Comparison of ENCODE assay signal across 9 cellular contexts in genomic region chr3:191051037-191051436, GRCh38.
DNase-seq lines count a peak whose midpoint lies in the region; ATAC-seq and TF ChIP-seq lines count a peak whose summit lies in the region.
"Had no signal": no experiment of that assay in that cellular context is flagged by ENCODE, and none has a peak within 500 bp of the region (broad histone marks: within the 10 kb centered on the region; RNA-seq: fewer than 3 reads in every experiment).

No MANE protein-coding gene starts in this region.

- peak overlapping the region; percentile 83 for H2AFZ ChIP-seq in HCT116 (ENCODE audit: low read depth, low read length, poor library complexity, severe bottlenecking)
- H2AFZ ChIP-seq in parathyroid adenoma, result no peak overlapping the region

- H3K27ac ChIP-seq in HCT116 (ENCODE audit: low read depth, low read length) (no peak overlapping the region), dorsolateral prefrontal cortex (no peak overlapping the region), parathyroid adenoma (no peak overlapping the region)
- H3K27ac ChIP-seq in CD8-positive, alpha-beta memory T cell (ENCODE audit: low read depth, low read length), result no peak overlapping the region
- H3K27ac ChIP-seq: neutrophil had no signal

- POLR2A ChIA-PET in HCT116 (lab: Charles Lee), result no interaction called here
- POLR2A ChIA-PET in CD8-positive, alpha-beta memory T cell (lab: Charles Lee), result no interaction called here

- H3K4me3 ChIP-seq in HCT116 (replicated peaks in 1 of 2; ENCODE audit: low read depth in 1 of 2, low read length in 2 of 2) (no peak overlapping the region), dorsolateral prefrontal cortex (no peak overlapping the region), parathyroid adenoma (ENCODE audit: low read depth, low read length) (no peak overlapping the region)
- H3K4me3 ChIP-seq in CD8-positive, alpha-beta memory T cell (ENCODE audit: low read length), result no peak overlapping the region

- H3K9me2 ChIP-seq in HCT116 (ENCODE audit: insufficient read depth), result no peaks in the 10 kb centered on the region

- no peaks in the 10 kb centered on the region for H4K20me1 ChIP-seq in HCT116 (ENCODE audit: insufficient read depth)

- CTCF ChIA-PET in HCT116 (lab: Charles Lee), result interaction anchor here (0.6 to 2.1 kb wide), 11 partner anchors 10 to 1090 kb away, joined by 3 to 18 read pairs (median 5); partner anchors contain the start of gene GMNC
- CTCF ChIA-PET in CD8-positive, alpha-beta memory T cell (lab: Charles Lee), result no interaction called here

- no peaks in the 10 kb centered on the region for H3K36me3 Mint-ChIP-seq in CD8-positive, alpha-beta memory T cell

- TF ChIP-seq CTCF in HCT116 (IDR thresholded peaks at IDR 0.05 in 2 of 3, conservative IDR thresholded peaks at IDR 0.05 in 1 of 3; ENCODE audit: borderline replicate concordance in 1 of 3, insufficient read depth in 1 of 3, low read depth in 2 of 3, low read length in 2 of 3), result peak; percentile 7 to 73 (median 55); a peak in 3 of 6 replicates
- TF ChIP-seq CTCF in dorsolateral prefrontal cortex (IDR thresholded peaks at IDR 0.05 in 54 of 56, conservative IDR thresholded peaks at IDR 0.05 in 2 of 56; ENCODE audit: low read depth in 1 of 56, partially characterized antibody in 56 of 56), result peak; percentile 44 to 81 (median 66)
- TF ChIP-seq CTCF in parathyroid adenoma (IDR thresholded peaks at IDR 0.05), result peak; percentile 39

- H3K9me3 ChIP-seq in HCT116 (ENCODE audit: control insufficient read depth in 1 of 2, insufficient read depth in 1 of 2, low read depth in 1 of 2, low read length in 2 of 2) (no peaks in the 10 kb centered on the region), parathyroid adenoma (ENCODE audit: control insufficient read depth, low read length) (no peaks in the 10 kb centered on the region)
- no peaks in the 10 kb centered on the region for H3K9me3 ChIP-seq in CD8-positive, alpha-beta memory T cell (ENCODE audit: low read length)
- H3K9me3 ChIP-seq: neutrophil had no signal

- H3K36me3 ChIP-seq in HCT116 (ENCODE audit: control insufficient read depth in 1 of 2, insufficient read depth in 2 of 2, low read length in 2 of 2) (no peaks in the 10 kb centered on the region), parathyroid adenoma (ENCODE audit: control insufficient read depth, insufficient read depth, low read length) (no peaks in the 10 kb centered on the region)
- no peaks in the 10 kb centered on the region for H3K36me3 ChIP-seq in CD8-positive, alpha-beta memory T cell (ENCODE audit: insufficient read depth, low read length)
- H3K36me3 ChIP-seq: neutrophil had no signal

- intact Hi-C loops in HCT116 (cut with micrococcal nuclease) (loop anchor here (1.0 to 5.0 kb wide), 5 partner anchors 166 to 1090 kb away; no protein-coding TSS in a partner anchor), dorsolateral prefrontal cortex (cut with DNase I) (loop anchor here (5.0 to 10.0 kb wide), 2 partner anchors 166 to 239 kb away; no protein-coding TSS in a partner anchor)

- H3K27me3 ChIP-seq in HCT116 (ENCODE audit: insufficient read depth, low read length), result no peaks in the 10 kb centered on the region
- peaks cover 0 to 2% (median 0%) of the 10 kb centered on the region in 45 donors for H3K27me3 ChIP-seq in dorsolateral prefrontal cortex
- H3K27me3 ChIP-seq in parathyroid adenoma (ENCODE audit: control insufficient read depth, insufficient read depth, low read length), result no peaks in the 10 kb centered on the region
- no peaks in the 10 kb centered on the region for H3K27me3 ChIP-seq in CD8-positive, alpha-beta memory T cell (ENCODE audit: insufficient read depth, low read length, poor library complexity, severe bottlenecking)
- H3K27me3 ChIP-seq: neutrophil had no signal

- H3K27me3 Mint-ChIP-seq in CD8-positive, alpha-beta memory T cell, result peaks cover 0 to 3% of the 10 kb centered on the region in 2 donors

- H3K9me3 Mint-ChIP-seq in CD8-positive, alpha-beta memory T cell, result peaks cover 0 to 6% (median 2%) of the 10 kb centered on the region in 5 donors

- TF ChIP-seq POLR2A in HCT116 (IDR thresholded peaks at IDR 0.05; ENCODE audit: borderline replicate concordance, extremely low read depth, insufficient read depth, insufficient read length), result no peak

- H3K27ac Mint-ChIP-seq in CD8-positive, alpha-beta memory T cell, result no peak overlapping the region

- H3K4me1 ChIP-seq in HCT116 (ENCODE audit: control insufficient read depth in 1 of 2, insufficient read depth in 2 of 2, low read length in 2 of 2) (no peaks in the 10 kb centered on the region), parathyroid adenoma (no peaks in the 10 kb centered on the region)
- no peaks in the 10 kb centered on the region for H3K4me1 ChIP-seq in CD8-positive, alpha-beta memory T cell (ENCODE audit: insufficient read depth, low read length)

- ATAC-seq in HCT116 (peak; percentile 63), GM18517 (IDR thresholded peaks at IDR 0.05; ENCODE audit: unreplicated experiment) (no peak)

- no peak overlapping the region for H3K9ac ChIP-seq in HCT116 (ENCODE audit: low read length)
- no peak overlapping the region for H3K9ac ChIP-seq in parathyroid adenoma

- BruUV-seq in HCT116 (replicated peaks; lab: Mats Ljungman, UMichigan), result no TSS peak

- no peaks in the 10 kb centered on the region for H3K79me2 ChIP-seq in HCT116 (ENCODE audit: insufficient read depth, low read length)
- no peaks in the 10 kb centered on the region for H3K79me2 ChIP-seq in parathyroid adenoma

- in situ Hi-C loops in G401 (cut with HindIII; ENCODE audit: low sequenced_read_pairs), result no loop called here

- H3K4me1 Mint-ChIP-seq in CD8-positive, alpha-beta memory T cell, result no peaks in the 10 kb centered on the region

- RAD21 ChIA-PET in HCT116 (lab: Charles Lee; ENCODE audit: low non-redundant PET in 1 of 2, low total read pairs in 2 of 2, uncharacterized antibody in 2 of 2, unreplicated experiment in 2 of 2), result interaction anchor here (0.8 to 1.7 kb wide), 5 partner anchors 167 to 350 kb away, joined by 3 to 7 read pairs (median 3); no protein-coding TSS in a partner anchor

- H3K4me2 ChIP-seq in HCT116 (ENCODE audit: low read length) (no peak overlapping the region), parathyroid adenoma (ENCODE audit: low read length) (no peak overlapping the region)

- DNase-seq in G401 (ENCODE audit: low spot score) (peak; percentile 49), HCT116 (ENCODE audit: low read depth, low spot score) (peak; percentile 31), NCI-H460 (ENCODE audit: extremely low read depth, low read depth) (peak; percentile 14), dorsolateral prefrontal cortex (no peak), occipital lobe (lab: John Stamatoyannopoulos, UW) (no peak)
- DNase-seq in CD8-positive, alpha-beta memory T cell, result no peak

- peak; percentile 82 for TF ChIP-seq RAD21 in HCT116 (IDR thresholded peaks at IDR 0.05; ENCODE audit: low read depth)

- H3K4me3 Mint-ChIP-seq in CD8-positive, alpha-beta memory T cell, result no peak overlapping the region

TF ChIP-seq in HCT116, 20 proteins besides CTCF, POLR2A, EP300 and RAD21 (continues in another document):
- TF ChIP-seq SIN3A (IDR thresholded peaks at IDR 0.05; ENCODE audit: low read depth) (no peak), REST (IDR thresholded peaks at IDR 0.05; ENCODE audit: low read depth) (no peak), ZBTB33 (IDR thresholded peaks at IDR 0.05; ENCODE audit: extremely low read depth, insufficient replicate concordance, low read length) (no peak), ZNF274 (IDR thresholded peaks at IDR 0.05; ENCODE audit: low read depth, low read length) (no peak), ZFX (IDR thresholded peaks at IDR 0.05) (no peak), ATF3 (IDR thresholded peaks at IDR 0.05) (no peak), JUND (IDR thresholded peaks at IDR 0.05) (no peak), SRF (IDR thresholded peaks at IDR 0.05; ENCODE audit: low read depth) (no peak)

Comparison
In these comparisons a context has a peak if more than half of its experiments do, and no peak if none do; other contexts are left out.
1. DNase-seq: peak in G401 (single experiment), HCT116 (single experiment) and NCI-H460 (single experiment); none in dorsolateral prefrontal cortex (0 of 10), CD8-positive, alpha-beta memory T cell (0 of 5) and occipital lobe (single experiment).
2. Peak in every context shown above with its lines, with median percentiles within 50 percentile points of each other: CTCF ChIP-seq.